1 cellular context compared by ENCODE assay signal in genomic region chr3:169618894-169619792, GRCh38.
TF ChIP-seq lines count a peak whose summit lies in the region.

No MANE protein-coding gene starts in this region.

TF ChIP-seq in H1, 55 proteins besides CTCF, POLR2A, EP300 and RAD21:
- no peak for TF ChIP-seq YY1 (IDR thresholded peaks at IDR 0.05; ENCODE audit: low read depth, low read length)
